ENCODE assay signal across 8 cellular contexts in genomic region chr12:121794532-121795028, GRCh38. TPM values are rescaled to one million over a fixed set of nuclear protein-coding genes. Genes with fewer than 3 reads are reported as not detected.
DNase-seq lines count a peak whose midpoint lies in the region; ATAC-seq and TF ChIP-seq lines count a peak whose summit lies in the region.

No MANE protein-coding gene starts in this region.

- intact Hi-C loops in activated B cell treated with CpG ODN at 0.5 μM for 24 hours (cut with micrococcal nuclease) = loop anchor here (1.0 to 5.0 kb wide), 9 partner anchors 8 to 233 kb away; partner anchors contain the start of genes PSMD9 and TMEM120B

- TF ChIP-seq CTCF in 22Rv1 (IDR thresholded peaks at IDR 0.05) = no peak; the same call in 1 of the 2 replicates
- peak; percentile 3 for TF ChIP-seq CTCF in activated B cell treated with CpG ODN at 0.5 μM for 24 hours (IDR thresholded peaks at IDR 0.05)
- TF ChIP-seq CTCF in fibroblast of lung (conservative IDR thresholded peaks at IDR 0.05 in 1 of 2, IDR thresholded peaks at IDR 0.05 in 1 of 2; ENCODE audit: low read depth in 1 of 2, low read length in 2 of 2) = no peak
- no peak for TF ChIP-seq CTCF in progenitor cell of endocrine pancreas (IDR thresholded peaks at IDR 0.05; ENCODE audit: unreplicated experiment)

- H3K27me3 Mint-ChIP-seq in activated B cell treated with CpG ODN at 0.5 μM for 24 hours (no peaks in the 10 kb centered on the region), progenitor cell of endocrine pancreas (peaks cover 6% of the 10 kb centered on the region)

- peaks cover 43% of the 10 kb centered on the region for H3K4me1 ChIP-seq in fibroblast of lung (ENCODE audit: control insufficient read depth, extremely low read depth, insufficient read depth, low read length)

- no peak for DNase-seq in activated B cell treated with CpG ODN at 0.5 μM for 24 hours
- DNase-seq in fibroblast of lung (ENCODE audit: low read depth in 2 of 2) = no peak
- no peak for DNase-seq in progenitor cell of endocrine pancreas (ENCODE audit: low spot score, unreplicated experiment)

- H3K36me3 Mint-ChIP-seq in activated B cell treated with CpG ODN at 0.5 μM for 24 hours (ENCODE audit: low read depth) (peaks cover 55% of the 10 kb centered on the region), progenitor cell of endocrine pancreas (ENCODE audit: insufficient read depth) (peaks cover 13% of the 10 kb centered on the region)

- ATAC-seq in GM21515 (IDR thresholded peaks at IDR 0.05; ENCODE audit: unreplicated experiment) = peak; percentile 0
- ATAC-seq in activated B cell treated with CpG ODN at 0.5 μM for 24 hours (ENCODE audit: low read depth) = peak; percentile 10
- no peak for ATAC-seq in HG02642 (IDR thresholded peaks at IDR 0.05; ENCODE audit: poor library complexity, unreplicated experiment)
- ATAC-seq in HG03571 (IDR thresholded peaks at IDR 0.05; ENCODE audit: unreplicated experiment) = no peak
- no peak for ATAC-seq in HG03045 (IDR thresholded peaks at IDR 0.05; ENCODE audit: unreplicated experiment)

- no peaks in the 10 kb centered on the region for H4K20me1 ChIP-seq in fibroblast of lung (ENCODE audit: control insufficient read depth, extremely low read depth, insufficient read depth, low read length)

- H3K9me3 ChIP-seq in fibroblast of lung (ENCODE audit: control insufficient read depth, insufficient read depth, low read depth, low read length) = no peaks in the 10 kb centered on the region

- H3K4me2 ChIP-seq in fibroblast of lung (ENCODE audit: extremely low read depth, insufficient read depth, low read length) = peak overlapping the region; percentile 64

- H3K27ac ChIP-seq in 22Rv1 (peak overlapping the region; percentile 100), fibroblast of lung (ENCODE audit: insufficient read depth, low read length) (peak overlapping the region; percentile 90)

- H3K36me3 ChIP-seq in fibroblast of lung (ENCODE audit: control insufficient read depth, insufficient read depth, low read length) = peaks cover 10% of the 10 kb centered on the region

- peak overlapping the region; percentile 49 for H2AFZ ChIP-seq in fibroblast of lung (ENCODE audit: low read length)

- H3K4me3 Mint-ChIP-seq in activated B cell treated with CpG ODN at 0.5 μM for 24 hours (peak overlapping the region; percentile 85), progenitor cell of endocrine pancreas (ENCODE audit: low read depth) (peak overlapping the region; percentile 63)

- peak overlapping the region; percentile 29 for H3K9ac ChIP-seq in fibroblast of lung (ENCODE audit: insufficient read depth, low read length)

- CTCF ChIA-PET in activated B cell treated with CpG ODN at 0.5 μM for 24 hours (lab: Charles Lee) = interaction anchor here (0.5 to 11.1 kb wide), 33 partner anchors 13 to 472 kb away, joined by 3 to 635 read pairs (median 5); partner anchors contain the start of genes CFAP251, PSMD9, SETD1B and TMEM120B

- no peaks in the 10 kb centered on the region for H3K27me3 ChIP-seq in fibroblast of lung (ENCODE audit: control insufficient read depth, insufficient read depth, low read length)

- H3K9me3 Mint-ChIP-seq in activated B cell treated with CpG ODN at 0.5 μM for 24 hours (no peaks in the 10 kb centered on the region), progenitor cell of endocrine pancreas (ENCODE audit: low read depth) (no peaks in the 10 kb centered on the region)

- peak overlapping the region; percentile 88 for H3K27ac Mint-ChIP-seq in activated B cell treated with CpG ODN at 0.5 μM for 24 hours
- H3K27ac Mint-ChIP-seq in progenitor cell of endocrine pancreas = peak overlapping the region; percentile 89

- H3K4me1 Mint-ChIP-seq in activated B cell treated with CpG ODN at 0.5 μM for 24 hours (peaks cover 64% of the 10 kb centered on the region), progenitor cell of endocrine pancreas (ENCODE audit: low read depth) (peaks cover 35% of the 10 kb centered on the region)

- POLR2A ChIA-PET in activated B cell treated with CpG ODN at 0.5 μM for 24 hours (lab: Charles Lee) = interaction anchor here (0.5 to 33.0 kb wide), 17 partner anchors 7 to 432 kb away, joined by 3 to 1155 read pairs (median 4); partner anchors contain the start of genes PSMD9, RHOF, SETD1B and TMEM120B

- H3K79me2 ChIP-seq in fibroblast of lung (ENCODE audit: control insufficient read depth, insufficient read depth, low read length) = peaks cover 27% of the 10 kb centered on the region

- H3K4me3 ChIP-seq in fibroblast of lung (replicated peaks in 1 of 4; ENCODE audit: control extremely low read depth in 1 of 4, insufficient read depth in 1 of 4, low read depth in 3 of 4, low read length in 4 of 4) = peak overlapping the region; percentile 1 to 64 (median 19)

RNA-seq across cellular contexts. Expression of gene RHOF, which starts 1.1 kb away (rescaled TPM):
- total RNA-seq in activated B cell treated with CpG ODN at 0.5 μM for 24 hours (133 and 142 TPM in 2 replicates), fibroblast of lung (5.6 and 6.8 TPM in 2 replicates), progenitor cell of endocrine pancreas (36.0 and 37.5 TPM in 2 replicates)
- polyA plus RNA-seq in fibroblast of lung = 2.3 and 4.8 TPM in 2 replicates
- 4.2 and 8.9 TPM in 2 replicates for polyA plus RNA-seq in fibroblast of lung (2012)
- 4.7 and 8.5 TPM in 2 replicates for polyA minus RNA-seq in fibroblast of lung (ENCODE audit: low replicate concordance)

RNA-seq across cellular contexts. Expression of gene SETD1B, which starts 9.2 kb away (rescaled TPM):
- total RNA-seq in activated B cell treated with CpG ODN at 0.5 μM for 24 hours (36.0 and 40.3 TPM in 2 replicates), fibroblast of lung (2.1 and 3.5 TPM in 2 replicates), progenitor cell of endocrine pancreas (27.2 and 28.6 TPM in 2 replicates)
- polyA plus RNA-seq in fibroblast of lung = 1.2 and 1.7 TPM in 2 replicates
- 8.7 and 9.8 TPM in 2 replicates for polyA plus RNA-seq in fibroblast of lung (2012)
- 12.2 and 13.1 TPM in 2 replicates for polyA minus RNA-seq in fibroblast of lung (ENCODE audit: low replicate concordance)

Comparison
In these comparisons a context has a peak if more than half of its experiments do, and no peak if none do; other contexts are left out.
1. ATAC-seq: peak in GM21515 (single experiment) and activated B cell treated with CpG ODN at 0.5 μM for 24 hours (single experiment); none in HG02642 (single experiment), HG03571 (single experiment) and HG03045 (single experiment).